8 cellular contexts compared by ENCODE assay signal in genomic region chr7:44145969-44146897, GRCh38. TPM values are rescaled to one million over a fixed set of nuclear protein-coding genes. Genes with fewer than 3 reads are reported as not detected.
DNase-seq lines count a peak whose midpoint lies in the region; ATAC-seq and TF ChIP-seq lines count a peak whose summit lies in the region.

No MANE protein-coding gene starts in this region.

- H3K27me3 Mint-ChIP-seq in CD14-positive monocyte (ENCODE audit: low read depth in 3 of 3), result peaks cover 23 to 42% (median 37%) of the 10 kb centered on the region in 3 donors
- H3K27me3 Mint-ChIP-seq in nephron (ENCODE audit: low read depth), result peaks cover 48% of the 10 kb centered on the region

- ATAC-seq in stimulated activated naive CD8-positive, alpha-beta T cell treated with anti-CD3 and anti-CD28 coated beads, Interleukin-15, Interleukin-2, amounts not matched to agents 100 U/mL and 50 U/mL, for 24 hours, result peak; percentile 53
- ATAC-seq in HG02588 (IDR thresholded peaks at IDR 0.05; ENCODE audit: unreplicated experiment) (no peak), GM18498 (IDR thresholded peaks at IDR 0.05; ENCODE audit: unreplicated experiment) (no peak)

- H3K27ac Mint-ChIP-seq in CD14-positive monocyte (peak overlapping the region in 1 of 7 donors; percentile 25), nephron (peak overlapping the region in 2 of 3 experiments; percentile 14 to 42)

- intact Hi-C loops in CD14-positive monocyte (cut with micrococcal nuclease), result no loop called here

- H3K4me3 Mint-ChIP-seq in CD14-positive monocyte (peak overlapping the region; percentile 67 to 81), nephron (peak overlapping the region; percentile 63 to 73 (median 66))

- no peaks in the 10 kb centered on the region for H3K36me3 Mint-ChIP-seq in CD14-positive monocyte
- H3K36me3 Mint-ChIP-seq in nephron (ENCODE audit: low read depth), result no peaks in the 10 kb centered on the region

- TF ChIP-seq CTCF in CD14-positive monocyte (IDR thresholded peaks at IDR 0.05) (no peak), fibroblast of pulmonary artery (IDR thresholded peaks at IDR 0.05; ENCODE audit: low read length, missing control alignments) (no peak), nephron (IDR thresholded peaks at IDR 0.05; ENCODE audit: unreplicated experiment in 3 of 3) (no peak)

- H3K9me3 Mint-ChIP-seq in CD14-positive monocyte, result peaks cover 0 to 9% (median 0%) of the 10 kb centered on the region in 7 donors
- no peaks in the 10 kb centered on the region for H3K9me3 Mint-ChIP-seq in nephron

- H3K4me3 ChIP-seq in fibroblast of pulmonary artery (replicated peaks; ENCODE audit: low read depth, low read length), result peak overlapping the region; percentile 42

- H3K4me1 Mint-ChIP-seq in CD14-positive monocyte (peaks cover 14% of the 10 kb centered on the region), nephron (peaks cover 51% of the 10 kb centered on the region)

- no peak for DNase-seq in CD14-positive monocyte (ENCODE audit: low spot score)
- peak; percentile 40 for DNase-seq in NCI-H226
- DNase-seq in activated T-helper 9 cell treated with anti-CD3 and anti-CD28 coated beads, Interleukin-2, amount 50 U/mL, for 16 hours (ENCODE audit: low read depth), result peak; percentile 54
- peak; percentile 59 for DNase-seq in fibroblast of pulmonary artery (ENCODE audit: low read depth)
- DNase-seq in stimulated activated naive CD8-positive, alpha-beta T cell treated with anti-CD3 and anti-CD28 coated beads, Interleukin-15, Interleukin-2, amounts not matched to agents 100 U/mL and 50 U/mL, for 24 hours, result peak; percentile 68

RNA-seq across cellular contexts. Expression of gene MYL7, which starts 5.1 kb away (rescaled TPM):
- not detected for polyA plus RNA-seq in CD14-positive monocyte

RNA-seq across cellular contexts. Expression of gene POLD2, which starts 22.9 kb away (rescaled TPM):
- polyA plus RNA-seq in CD14-positive monocyte, result 10 to 100 TPM; 24.1 to 25.7 TPM

RNA-seq across cellular contexts. Expression of gene AEBP1, which starts 42.1 kb away (rescaled TPM):
- polyA plus RNA-seq in CD14-positive monocyte, result not detected

RNA-seq across cellular contexts. Expression of gene GCK, which starts 43.0 kb away (rescaled TPM):
- polyA plus RNA-seq in CD14-positive monocyte, result not detected

RNA-seq across cellular contexts. Expression of gene YKT6, which starts 54.5 kb away (rescaled TPM):
- 10 to 100 TPM; 26.4 to 35.2 TPM for polyA plus RNA-seq in CD14-positive monocyte
